1 cellular context compared by ENCODE assay signal in genomic region chr12:53999596-54000104, GRCh38.
TF ChIP-seq lines count a peak whose summit lies in the region.

No MANE protein-coding gene starts in this region.

TF ChIP-seq in SK-N-SH, 30 proteins besides CTCF, POLR2A, EP300 and RAD21 (continued from another document):
- peak; percentile 56 for TF ChIP-seq PBX3 (IDR thresholded peaks at IDR 0.05)
